Comparison of ENCODE assay signal across 3 cellular contexts in genomic region chr12:108237272-108237671, GRCh38.
TF ChIP-seq lines count a peak whose summit lies in the region.

No MANE protein-coding gene starts in this region.

TF ChIP-seq in SK-N-SH, 30 proteins besides CTCF, POLR2A, EP300 and RAD21 (continues in another document):
- no peak for TF ChIP-seq GABPA (IDR thresholded peaks at IDR 0.05; ENCODE audit: low read depth)
- no peak for TF ChIP-seq JUND (IDR thresholded peaks at IDR 0.05)
- TF ChIP-seq GATA2 (CRISPR knock-in tag; IDR thresholded peaks at IDR 0.05) = no peak
- TF ChIP-seq YY1 (IDR thresholded peaks at IDR 0.05; ENCODE audit: low read depth) = no peak
- TF ChIP-seq SIN3A (IDR thresholded peaks at IDR 0.05; ENCODE audit: borderline replicate concordance, low read depth, low read length) = no peak
- no peak for TF ChIP-seq REST (IDR thresholded peaks at IDR 0.05; ENCODE audit: low read depth, low read length)
- TF ChIP-seq RFX5 (IDR thresholded peaks at IDR 0.05; ENCODE audit: low read length) = no peak
- no peak for TF ChIP-seq RXRA (IDR thresholded peaks at IDR 0.05; ENCODE audit: borderline replicate concordance, low read depth)
- no peak for TF ChIP-seq ZBTB33 (IDR thresholded peaks at IDR 0.05; ENCODE audit: borderline replicate concordance, low read depth)
- TF ChIP-seq FOXJ3 (CRISPR knock-in tag; IDR thresholded peaks at IDR 0.05) = no peak
- TF ChIP-seq TEAD4 (IDR thresholded peaks at IDR 0.05; ENCODE audit: borderline replicate concordance, insufficient read depth) = no peak
- TF ChIP-seq FOSL2 (IDR thresholded peaks at IDR 0.05; ENCODE audit: borderline replicate concordance, low read depth) = no peak
- TF ChIP-seq EZH2phosphoT487 (IDR thresholded peaks at IDR 0.05; ENCODE audit: borderline replicate concordance, low read depth) = no peak
- TF ChIP-seq CHD2 (IDR thresholded peaks at IDR 0.05; ENCODE audit: low read length, partially characterized antibody) = no peak
- TF ChIP-seq RCOR1 (IDR thresholded peaks at IDR 0.05; ENCODE audit: low read length) = no peak
- no peak for TF ChIP-seq NFIC (IDR thresholded peaks at IDR 0.05; ENCODE audit: borderline replicate concordance)

TF ChIP-seq in SK-N-SH treated with all-trans-retinoic acid at 6 μM for 48 hours, 23 proteins besides CTCF, POLR2A, EP300 and RAD21:
- TF ChIP-seq CSDC2 (CRISPR knock-in tag; IDR thresholded peaks at IDR 0.05) (no peak), SNAI2 (CRISPR knock-in tag; IDR thresholded peaks at IDR 0.05) (no peak), PPARA (CRISPR knock-in tag; IDR thresholded peaks at IDR 0.05; ENCODE audit: borderline replicate concordance) (no peak), ARNTL (CRISPR knock-in tag; IDR thresholded peaks at IDR 0.05; ENCODE audit: borderline replicate concordance, low read depth) (no peak), GLIS3 (CRISPR knock-in tag; IDR thresholded peaks at IDR 0.05) (no peak), ZFP3 (CRISPR knock-in tag; IDR thresholded peaks at IDR 0.05) (no peak), ZNF70 (CRISPR knock-in tag; IDR thresholded peaks at IDR 0.05) (no peak), CREB5 (CRISPR knock-in tag; IDR thresholded peaks at IDR 0.05; ENCODE audit: low read depth) (no peak), RARB (CRISPR knock-in tag; IDR thresholded peaks at IDR 0.05) (no peak), ZC3H10 (CRISPR knock-in tag; IDR thresholded peaks at IDR 0.05) (no peak), ZNF8 (CRISPR knock-in tag; IDR thresholded peaks at IDR 0.05) (no peak), ZFP30 (CRISPR knock-in tag; IDR thresholded peaks at IDR 0.05) (no peak), ZNF565 (CRISPR knock-in tag; conservative IDR thresholded peaks at IDR 0.05; ENCODE audit: low read depth) (no peak)

TF ChIP-seq in H1, 55 proteins besides CTCF, POLR2A, EP300 and RAD21:
- TF ChIP-seq GABPA (IDR thresholded peaks at IDR 0.05; ENCODE audit: borderline replicate concordance, insufficient read depth, low read length) (no peak), ASH2L (IDR thresholded peaks at IDR 0.05; ENCODE audit: low read length) (no peak), YY1 (IDR thresholded peaks at IDR 0.05; ENCODE audit: low read depth, low read length) (0 out of 2 replicates have a peak, but pooled peaks have one; percentile 20)
